Comparison of ENCODE assay signal across 1 cellular context in the genomic region with DNA sequence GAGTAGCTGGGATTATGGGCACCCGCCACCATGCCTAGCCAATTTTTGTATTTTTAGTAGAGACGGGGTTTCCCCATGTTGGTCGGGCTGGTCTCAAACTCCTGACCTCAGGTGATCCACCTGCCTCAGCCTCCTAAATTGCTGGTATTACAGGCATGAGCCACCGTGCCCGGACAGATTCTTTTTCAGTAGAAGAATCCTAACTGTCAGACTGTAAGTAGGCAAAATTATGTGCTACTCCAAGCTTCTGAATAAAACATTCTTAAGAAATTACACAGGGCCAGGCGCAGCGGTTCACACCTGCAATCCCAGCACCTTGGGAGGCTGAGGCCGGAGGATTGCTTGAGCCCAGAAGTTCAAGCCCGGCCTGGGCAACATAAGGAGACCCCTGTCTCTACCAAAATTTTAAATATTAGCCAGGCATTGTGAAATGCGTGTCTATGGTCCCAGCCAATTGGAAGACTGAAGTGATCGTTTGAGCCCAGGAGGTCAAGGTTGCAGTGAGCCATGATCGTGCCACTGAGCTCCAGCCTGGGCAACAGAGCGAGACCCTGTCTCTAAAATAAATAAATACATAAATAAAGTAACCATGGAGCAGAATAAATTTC.
TF ChIP-seq lines count a peak whose summit lies in the region.

No MANE protein-coding gene starts in this region.

TF ChIP-seq in HepG2, 621 proteins besides CTCF, POLR2A, EP300 and RAD21 (continued from another document and continues in another):
- TF ChIP-seq ZFX (CRISPR knock-in tag; IDR thresholded peaks at IDR 0.05; ENCODE audit: low read depth) (no peak), NR1H2 (CRISPR knock-in tag; IDR thresholded peaks at IDR 0.05; ENCODE audit: borderline replicate concordance, low read depth) (no peak), ZNF746 (CRISPR knock-in tag; IDR thresholded peaks at IDR 0.05) (no peak), PCBP1 (IDR thresholded peaks at IDR 0.05; ENCODE audit: borderline replicate concordance, low read depth, low read length) (no peak), ZBTB7B (CRISPR knock-in tag; IDR thresholded peaks at IDR 0.05) (no peak), HOXA7 (CRISPR knock-in tag; IDR thresholded peaks at IDR 0.05) (no peak), ZNF709 (CRISPR knock-in tag; IDR thresholded peaks at IDR 0.05) (no peak), RORA (CRISPR knock-in tag; IDR thresholded peaks at IDR 0.05) (no peak), SIX1 (CRISPR knock-in tag; IDR thresholded peaks at IDR 0.05; ENCODE audit: borderline replicate concordance) (no peak), SETDB1 (CRISPR knock-in tag; IDR thresholded peaks at IDR 0.05; ENCODE audit: borderline replicate concordance) (peak; percentile 75; the same call in 1 of the 2 replicates), ZNF850 (CRISPR knock-in tag; conservative IDR thresholded peaks at IDR 0.05) (no peak), HHEX (CRISPR knock-in tag; IDR thresholded peaks at IDR 0.05) (no peak), SALL2 (CRISPR knock-in tag; IDR thresholded peaks at IDR 0.05) (no peak), ZNF598 (CRISPR knock-in tag; IDR thresholded peaks at IDR 0.05; ENCODE audit: borderline replicate concordance) (no peak), HOXA5 (CRISPR knock-in tag; IDR thresholded peaks at IDR 0.05) (no peak), PRMT3 (CRISPR knock-in tag; IDR thresholded peaks at IDR 0.05; ENCODE audit: borderline replicate concordance, low read depth) (no peak), HOXA3 (CRISPR knock-in tag; IDR thresholded peaks at IDR 0.05) (no peak), TGIF2 (CRISPR knock-in tag; IDR thresholded peaks at IDR 0.05) (no peak), SP2 (CRISPR knock-in tag; IDR thresholded peaks at IDR 0.05) (no peak), BRD4 (CRISPR knock-in tag; IDR thresholded peaks at IDR 0.05) (no peak), SOX6 (IDR thresholded peaks at IDR 0.05) (no peak), SOX6 (CRISPR knock-in tag; IDR thresholded peaks at IDR 0.05) (peak; percentile 59), SRSF1 (optimal IDR thresholded peaks at IDR 0.05; ENCODE audit: low read depth, low read length) (no peak), MIER2 (CRISPR knock-in tag; IDR thresholded peaks at IDR 0.05) (no peak), HNRNPH1 (optimal IDR thresholded peaks at IDR 0.05; ENCODE audit: low read depth, low read length) (no peak), FOXA3 (CRISPR knock-in tag; IDR thresholded peaks at IDR 0.05) (no peak), HOXA9 (CRISPR knock-in tag; IDR thresholded peaks at IDR 0.05; ENCODE audit: borderline replicate concordance) (no peak), ZNF430 (CRISPR knock-in tag; IDR thresholded peaks at IDR 0.05) (no peak), RELA (CRISPR knock-in tag; IDR thresholded peaks at IDR 0.05) (no peak), HOXD1 (CRISPR knock-in tag; IDR thresholded peaks at IDR 0.05) (no peak), ZNF350 (CRISPR knock-in tag; IDR thresholded peaks at IDR 0.05; ENCODE audit: borderline replicate concordance, low read depth) (peak; percentile 38; the same call in 1 of the 2 replicates), ZNF878 (CRISPR knock-in tag; IDR thresholded peaks at IDR 0.05) (no peak), SP140L (CRISPR knock-in tag; IDR thresholded peaks at IDR 0.05; ENCODE audit: borderline replicate concordance) (no peak), NFRKB (IDR thresholded peaks at IDR 0.05) (no peak), ZNF263 (CRISPR knock-in tag; IDR thresholded peaks at IDR 0.05) (0 out of 2 replicates have a peak, but pooled peaks have one; percentile 31), KDM3A (CRISPR knock-in tag; IDR thresholded peaks at IDR 0.05; ENCODE audit: low read depth) (no peak), SALL1 (CRISPR knock-in tag; IDR thresholded peaks at IDR 0.05) (peak; percentile 50), ZNF883 (CRISPR knock-in tag; IDR thresholded peaks at IDR 0.05; ENCODE audit: not compliant biosample characterization) (no peak), U2AF2 (IDR thresholded peaks at IDR 0.05; ENCODE audit: low read depth, low read length) (no peak), ZNF484 (CRISPR knock-in tag; IDR thresholded peaks at IDR 0.05; ENCODE audit: borderline replicate concordance, low read depth) (no peak), AGO1 (IDR thresholded peaks at IDR 0.05; ENCODE audit: low read depth, low read length, poor library complexity, severe bottlenecking) (no peak), ARNT2 (CRISPR knock-in tag; IDR thresholded peaks at IDR 0.05; ENCODE audit: low read depth) (no peak)
- TF ChIP-seq, protein P1, sequence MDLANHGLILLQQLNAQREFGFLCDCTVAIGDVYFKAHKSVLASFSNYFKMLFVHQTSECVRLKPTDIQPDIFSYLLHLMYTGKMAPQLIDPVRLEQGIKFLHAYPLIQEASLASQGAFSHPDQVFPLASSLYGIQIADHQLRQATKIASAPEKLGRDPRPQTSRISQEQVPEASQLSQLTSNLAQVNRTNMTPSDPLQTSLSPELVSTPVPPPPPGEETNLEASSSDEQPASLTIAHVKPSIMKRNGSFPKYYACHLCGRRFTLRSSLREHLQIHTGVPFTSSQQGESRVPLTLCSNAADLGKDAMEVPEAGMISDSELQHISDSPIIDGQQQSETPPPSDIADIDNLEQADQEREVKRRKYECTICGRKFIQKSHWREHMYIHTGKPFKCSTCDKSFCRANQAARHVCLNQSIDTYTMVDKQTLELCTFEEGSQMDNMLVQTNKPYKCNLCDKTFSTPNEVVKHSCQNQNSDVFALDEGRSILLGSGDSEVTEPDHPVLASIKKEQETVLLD (CRISPR knock-in tag; IDR thresholded peaks at IDR 0.05; ENCODE audit: low read depth) = no peak
- TF ChIP-seq, protein P2, sequence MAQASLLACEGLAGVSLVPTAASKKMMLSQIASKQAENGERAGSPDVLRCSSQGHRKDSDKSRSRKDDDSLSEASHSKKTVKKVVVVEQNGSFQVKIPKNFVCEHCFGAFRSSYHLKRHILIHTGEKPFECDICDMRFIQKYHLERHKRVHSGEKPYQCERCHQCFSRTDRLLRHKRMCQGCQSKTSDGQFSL (CRISPR knock-in tag; IDR thresholded peaks at IDR 0.05) = no peak
- TF ChIP-seq, protein P3, sequence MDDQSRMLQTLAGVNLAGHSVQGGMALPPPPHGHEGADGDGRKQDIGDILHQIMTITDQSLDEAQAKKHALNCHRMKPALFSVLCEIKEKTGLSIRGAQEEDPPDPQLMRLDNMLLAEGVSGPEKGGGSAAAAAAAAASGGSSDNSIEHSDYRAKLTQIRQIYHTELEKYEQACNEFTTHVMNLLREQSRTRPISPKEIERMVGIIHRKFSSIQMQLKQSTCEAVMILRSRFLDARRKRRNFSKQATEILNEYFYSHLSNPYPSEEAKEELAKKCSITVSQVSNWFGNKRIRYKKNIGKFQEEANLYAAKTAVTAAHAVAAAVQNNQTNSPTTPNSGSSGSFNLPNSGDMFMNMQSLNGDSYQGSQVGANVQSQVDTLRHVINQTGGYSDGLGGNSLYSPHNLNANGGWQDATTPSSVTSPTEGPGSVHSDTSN (CRISPR knock-in tag; IDR thresholded peaks at IDR 0.05; ENCODE audit: borderline replicate concordance) = no peak
- TF ChIP-seq, protein P4, sequence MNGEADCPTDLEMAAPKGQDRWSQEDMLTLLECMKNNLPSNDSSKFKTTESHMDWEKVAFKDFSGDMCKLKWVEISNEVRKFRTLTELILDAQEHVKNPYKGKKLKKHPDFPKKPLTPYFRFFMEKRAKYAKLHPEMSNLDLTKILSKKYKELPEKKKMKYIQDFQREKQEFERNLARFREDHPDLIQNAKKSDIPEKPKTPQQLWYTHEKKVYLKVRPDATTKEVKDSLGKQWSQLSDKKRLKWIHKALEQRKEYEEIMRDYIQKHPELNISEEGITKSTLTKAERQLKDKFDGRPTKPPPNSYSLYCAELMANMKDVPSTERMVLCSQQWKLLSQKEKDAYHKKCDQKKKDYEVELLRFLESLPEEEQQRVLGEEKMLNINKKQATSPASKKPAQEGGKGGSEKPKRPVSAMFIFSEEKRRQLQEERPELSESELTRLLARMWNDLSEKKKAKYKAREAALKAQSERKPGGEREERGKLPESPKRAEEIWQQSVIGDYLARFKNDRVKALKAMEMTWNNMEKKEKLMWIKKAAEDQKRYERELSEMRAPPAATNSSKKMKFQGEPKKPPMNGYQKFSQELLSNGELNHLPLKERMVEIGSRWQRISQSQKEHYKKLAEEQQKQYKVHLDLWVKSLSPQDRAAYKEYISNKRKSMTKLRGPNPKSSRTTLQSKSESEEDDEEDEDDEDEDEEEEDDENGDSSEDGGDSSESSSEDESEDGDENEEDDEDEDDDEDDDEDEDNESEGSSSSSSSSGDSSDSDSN (CRISPR knock-in tag; IDR thresholded peaks at IDR 0.05) = no peak
- TF ChIP-seq, protein P5, sequence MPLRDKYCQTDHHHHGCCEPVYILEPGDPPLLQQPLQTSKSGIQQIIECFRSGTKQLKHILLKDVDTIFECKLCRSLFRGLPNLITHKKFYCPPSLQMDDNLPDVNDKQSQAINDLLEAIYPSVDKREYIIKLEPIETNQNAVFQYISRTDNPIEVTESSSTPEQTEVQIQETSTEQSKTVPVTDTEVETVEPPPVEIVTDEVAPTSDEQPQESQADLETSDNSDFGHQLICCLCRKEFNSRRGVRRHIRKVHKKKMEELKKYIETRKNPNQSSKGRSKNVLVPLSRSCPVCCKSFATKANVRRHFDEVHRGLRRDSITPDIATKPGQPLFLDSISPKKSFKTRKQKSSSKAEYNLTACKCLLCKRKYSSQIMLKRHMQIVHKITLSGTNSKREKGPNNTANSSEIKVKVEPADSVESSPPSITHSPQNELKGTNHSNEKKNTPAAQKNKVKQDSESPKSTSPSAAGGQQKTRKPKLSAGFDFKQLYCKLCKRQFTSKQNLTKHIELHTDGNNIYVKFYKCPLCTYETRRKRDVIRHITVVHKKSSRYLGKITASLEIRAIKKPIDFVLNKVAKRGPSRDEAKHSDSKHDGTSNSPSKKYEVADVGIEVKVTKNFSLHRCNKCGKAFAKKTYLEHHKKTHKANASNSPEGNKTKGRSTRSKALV (CRISPR knock-in tag; IDR thresholded peaks at IDR 0.05) = no peak
- TF ChIP-seq, protein P6, sequence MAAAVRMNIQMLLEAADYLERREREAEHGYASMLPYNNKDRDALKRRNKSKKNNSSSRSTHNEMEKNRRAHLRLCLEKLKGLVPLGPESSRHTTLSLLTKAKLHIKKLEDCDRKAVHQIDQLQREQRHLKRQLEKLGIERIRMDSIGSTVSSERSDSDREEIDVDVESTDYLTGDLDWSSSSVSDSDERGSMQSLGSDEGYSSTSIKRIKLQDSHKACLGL (CRISPR knock-in tag; IDR thresholded peaks at IDR 0.05) = no peak
- TF ChIP-seq, protein P7, sequence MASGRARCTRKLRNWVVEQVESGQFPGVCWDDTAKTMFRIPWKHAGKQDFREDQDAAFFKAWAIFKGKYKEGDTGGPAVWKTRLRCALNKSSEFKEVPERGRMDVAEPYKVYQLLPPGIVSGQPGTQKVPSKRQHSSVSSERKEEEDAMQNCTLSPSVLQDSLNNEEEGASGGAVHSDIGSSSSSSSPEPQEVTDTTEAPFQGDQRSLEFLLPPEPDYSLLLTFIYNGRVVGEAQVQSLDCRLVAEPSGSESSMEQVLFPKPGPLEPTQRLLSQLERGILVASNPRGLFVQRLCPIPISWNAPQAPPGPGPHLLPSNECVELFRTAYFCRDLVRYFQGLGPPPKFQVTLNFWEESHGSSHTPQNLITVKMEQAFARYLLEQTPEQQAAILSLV (CRISPR knock-in tag; IDR thresholded peaks at IDR 0.05; ENCODE audit: borderline replicate concordance) = no peak
- TF ChIP-seq, protein P8, sequence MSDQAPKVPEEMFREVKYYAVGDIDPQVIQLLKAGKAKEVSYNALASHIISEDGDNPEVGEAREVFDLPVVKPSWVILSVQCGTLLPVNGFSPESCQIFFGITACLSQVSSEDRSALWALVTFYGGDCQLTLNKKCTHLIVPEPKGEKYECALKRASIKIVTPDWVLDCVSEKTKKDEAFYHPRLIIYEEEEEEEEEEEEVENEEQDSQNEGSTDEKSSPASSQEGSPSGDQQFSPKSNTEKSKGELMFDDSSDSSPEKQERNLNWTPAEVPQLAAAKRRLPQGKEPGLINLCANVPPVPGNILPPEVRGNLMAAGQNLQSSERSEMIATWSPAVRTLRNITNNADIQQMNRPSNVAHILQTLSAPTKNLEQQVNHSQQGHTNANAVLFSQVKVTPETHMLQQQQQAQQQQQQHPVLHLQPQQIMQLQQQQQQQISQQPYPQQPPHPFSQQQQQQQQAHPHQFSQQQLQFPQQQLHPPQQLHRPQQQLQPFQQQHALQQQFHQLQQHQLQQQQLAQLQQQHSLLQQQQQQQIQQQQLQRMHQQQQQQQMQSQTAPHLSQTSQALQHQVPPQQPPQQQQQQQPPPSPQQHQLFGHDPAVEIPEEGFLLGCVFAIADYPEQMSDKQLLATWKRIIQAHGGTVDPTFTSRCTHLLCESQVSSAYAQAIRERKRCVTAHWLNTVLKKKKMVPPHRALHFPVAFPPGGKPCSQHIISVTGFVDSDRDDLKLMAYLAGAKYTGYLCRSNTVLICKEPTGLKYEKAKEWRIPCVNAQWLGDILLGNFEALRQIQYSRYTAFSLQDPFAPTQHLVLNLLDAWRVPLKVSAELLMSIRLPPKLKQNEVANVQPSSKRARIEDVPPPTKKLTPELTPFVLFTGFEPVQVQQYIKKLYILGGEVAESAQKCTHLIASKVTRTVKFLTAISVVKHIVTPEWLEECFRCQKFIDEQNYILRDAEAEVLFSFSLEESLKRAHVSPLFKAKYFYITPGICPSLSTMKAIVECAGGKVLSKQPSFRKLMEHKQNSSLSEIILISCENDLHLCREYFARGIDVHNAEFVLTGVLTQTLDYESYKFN (CRISPR knock-in tag; conservative IDR thresholded peaks at IDR 0.05) = peak; percentile 36; the same call in 1 of the 2 replicates
- TF ChIP-seq, protein P9, sequence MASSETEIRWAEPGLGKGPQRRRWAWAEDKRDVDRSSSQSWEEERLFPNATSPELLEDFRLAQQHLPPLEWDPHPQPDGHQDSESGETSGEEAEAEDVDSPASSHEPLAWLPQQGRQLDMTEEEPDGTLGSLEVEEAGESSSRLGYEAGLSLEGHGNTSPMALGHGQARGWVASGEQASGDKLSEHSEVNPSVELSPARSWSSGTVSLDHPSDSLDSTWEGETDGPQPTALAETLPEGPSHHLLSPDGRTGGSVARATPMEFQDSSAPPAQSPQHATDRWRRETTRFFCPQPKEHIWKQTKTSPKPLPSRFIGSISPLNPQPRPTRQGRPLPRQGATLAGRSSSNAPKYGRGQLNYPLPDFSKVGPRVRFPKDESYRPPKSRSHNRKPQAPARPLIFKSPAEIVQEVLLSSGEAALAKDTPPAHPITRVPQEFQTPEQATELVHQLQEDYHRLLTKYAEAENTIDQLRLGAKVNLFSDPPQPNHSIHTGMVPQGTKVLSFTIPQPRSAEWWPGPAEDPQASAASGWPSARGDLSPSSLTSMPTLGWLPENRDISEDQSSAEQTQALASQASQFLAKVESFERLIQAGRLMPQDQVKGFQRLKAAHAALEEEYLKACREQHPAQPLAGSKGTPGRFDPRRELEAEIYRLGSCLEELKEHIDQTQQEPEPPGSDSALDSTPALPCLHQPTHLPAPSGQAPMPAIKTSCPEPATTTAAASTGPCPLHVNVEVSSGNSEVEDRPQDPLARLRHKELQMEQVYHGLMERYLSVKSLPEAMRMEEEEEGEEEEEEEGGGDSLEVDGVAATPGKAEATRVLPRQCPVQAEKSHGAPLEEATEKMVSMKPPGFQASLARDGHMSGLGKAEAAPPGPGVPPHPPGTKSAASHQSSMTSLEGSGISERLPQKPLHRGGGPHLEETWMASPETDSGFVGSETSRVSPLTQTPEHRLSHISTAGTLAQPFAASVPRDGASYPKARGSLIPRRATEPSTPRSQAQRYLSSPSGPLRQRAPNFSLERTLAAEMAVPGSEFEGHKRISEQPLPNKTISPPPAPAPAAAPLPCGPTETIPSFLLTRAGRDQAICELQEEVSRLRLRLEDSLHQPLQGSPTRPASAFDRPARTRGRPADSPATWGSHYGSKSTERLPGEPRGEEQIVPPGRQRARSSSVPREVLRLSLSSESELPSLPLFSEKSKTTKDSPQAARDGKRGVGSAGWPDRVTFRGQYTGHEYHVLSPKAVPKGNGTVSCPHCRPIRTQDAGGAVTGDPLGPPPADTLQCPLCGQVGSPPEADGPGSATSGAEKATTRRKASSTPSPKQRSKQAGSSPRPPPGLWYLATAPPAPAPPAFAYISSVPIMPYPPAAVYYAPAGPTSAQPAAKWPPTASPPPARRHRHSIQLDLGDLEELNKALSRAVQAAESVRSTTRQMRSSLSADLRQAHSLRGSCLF (CRISPR knock-in tag; IDR thresholded peaks at IDR 0.05; ENCODE audit: borderline replicate concordance) = no peak
